16 cellular contexts compared by ENCODE assay signal in the genomic region with DNA sequence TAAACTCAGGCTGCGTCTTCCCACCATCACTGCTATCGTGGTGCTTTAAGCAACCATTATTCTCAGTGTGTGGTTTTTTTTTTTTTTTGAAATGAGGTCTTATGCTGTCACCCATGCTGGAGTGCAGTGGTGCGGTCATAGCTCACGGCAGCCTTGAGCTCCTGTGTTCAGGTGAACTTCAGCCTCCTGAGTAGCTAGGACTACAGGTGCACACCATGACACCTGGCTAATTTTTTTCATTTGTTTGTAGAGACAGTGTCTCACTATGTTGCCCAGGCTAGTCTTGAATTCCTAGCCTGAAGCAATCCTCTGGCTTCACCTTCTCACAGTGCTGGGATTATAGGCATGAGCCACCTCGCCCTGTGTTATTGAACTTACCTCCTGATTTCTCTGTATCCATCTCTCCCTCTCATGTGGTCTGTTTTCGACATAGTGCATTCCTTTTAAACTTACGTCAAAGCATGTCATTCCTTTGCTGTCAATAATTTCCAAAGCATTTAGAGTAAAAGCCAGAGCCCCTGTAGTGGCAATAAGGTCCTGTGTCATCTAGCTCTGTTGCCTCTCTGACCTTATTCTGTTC.
DNase-seq lines count a peak whose midpoint lies in the region; FAIRE-seq and TF ChIP-seq lines count a peak whose summit lies in the region.
"Had no signal": no experiment of that assay in that cellular context is flagged by ENCODE, and none has a peak within 500 bp of the region (broad histone marks: within the 10 kb centered on the region; RNA-seq: fewer than 3 reads in every experiment).

No MANE protein-coding gene starts in this region.

- DNase-seq in HTR-8/SVneo (ENCODE audit: insufficient read length, low spot score) (no peak), brain microvascular endothelial cell (no peak), iris pigment epithelial cell (ENCODE audit: low read depth) (peak; percentile 4), trophoblast cell (peak; percentile 92 to 99), hippocampal formation (lab: John Stamatoyannopoulos, UW) (no peak), NCI-H345 treated with DMSO at 0.1 percent for 48 hours (lab: John Stamatoyannopoulos, UW; ENCODE audit: unreplicated experiment) (no peak), occipital lobe (lab: John Stamatoyannopoulos, UW) (no peak), D341Med (ENCODE audit: low spot score) (no peak)
- DNase-seq: ACHN; CD4-positive, CD25-positive, alpha-beta regulatory T cell; DMS 273 treated with DMSO at 0.1 percent for 48 hours; DMS79; GOT3; H9 had no signal

- no peak for TF ChIP-seq CTCF in brain microvascular endothelial cell (IDR thresholded peaks at IDR 0.05; ENCODE audit: low read depth, low read length, missing control alignments)

- H4K12ac ChIP-seq in trophoblast cell (ENCODE audit: low read depth, low read length): no peak overlapping the region

- H3K79me1 ChIP-seq in trophoblast cell (ENCODE audit: low read length): peaks cover 3% of the 10 kb centered on the region

- no peak overlapping the region for H4K8ac ChIP-seq in trophoblast cell (ENCODE audit: low read depth, low read length)

- no peak overlapping the region for H2AK5ac ChIP-seq in trophoblast cell (ENCODE audit: low read length)

- no peak overlapping the region for H3K18ac ChIP-seq in trophoblast cell (ENCODE audit: low read length)

- no peak overlapping the region for H2BK12ac ChIP-seq in trophoblast cell (ENCODE audit: low read length)

- H4K91ac ChIP-seq in trophoblast cell (ENCODE audit: low read depth, low read length): no peak overlapping the region

- no peak overlapping the region for H3K4me2 ChIP-seq in trophoblast cell (ENCODE audit: low read length)
- H3K4me2 ChIP-seq: BLaER1 treated with 17β-estradiol and CSF1 and Interleukin-3, amounts not matched to agents 10 nM and 100 nM had no signal

- FAIRE-seq in HTR-8/SVneo (lab: Jason Lieb, UNC): peak; percentile 98
- FAIRE-seq: GM12878 had no signal

- H3K4ac ChIP-seq in trophoblast cell (ENCODE audit: low read depth, low read length): no peak overlapping the region

- H3K27me3 ChIP-seq in brain microvascular endothelial cell (replicated peaks) (no peaks in the 10 kb centered on the region), trophoblast cell (ENCODE audit: insufficient read depth, low read length) (no peaks in the 10 kb centered on the region)
- H3K27me3 ChIP-seq: BLaER1 treated with 17β-estradiol and CSF1 and Interleukin-3, amounts not matched to agents 10 nM and 100 nM had no signal

- no peak overlapping the region for H3K14ac ChIP-seq in trophoblast cell (ENCODE audit: low read length)

- H3K79me2 ChIP-seq in trophoblast cell (ENCODE audit: control insufficient read depth, insufficient read depth, low read length, poor library complexity): no peaks in the 10 kb centered on the region

- no CpG with 5 or more reads among the region's 7 CpGs for WGBS in trophoblast cell (ENCODE audit: extremely low coverage, insufficient coverage, insufficient read length)

- H3K4me3 ChIP-seq in brain microvascular endothelial cell (ENCODE audit: low read depth, low read length) (no peak overlapping the region), trophoblast cell (ENCODE audit: low read depth, low read length) (no peak overlapping the region)
- H3K4me3 ChIP-seq: BLaER1 treated with 17β-estradiol and CSF1 and Interleukin-3, amounts not matched to agents 10 nM and 100 nM; GM12878 had no signal

- in situ Hi-C loops in brain microvascular endothelial cell (cut with HindIII; ENCODE audit: low pct_ligation_motif_present, low sequenced_read_pairs): no loop called here

- no peak overlapping the region for H3K23ac ChIP-seq in trophoblast cell (ENCODE audit: low read length)

- H3K4me1 ChIP-seq in trophoblast cell (ENCODE audit: control insufficient read depth in 1 of 2, insufficient read depth in 2 of 2, low read length in 2 of 2): peaks cover 0 to 4% of the 10 kb centered on the region in 2 experiments
- H3K4me1 ChIP-seq: BLaER1 treated with 17β-estradiol and CSF1 and Interleukin-3, amounts not matched to agents 10 nM and 100 nM had no signal

- no peak overlapping the region for H2BK120ac ChIP-seq in trophoblast cell (ENCODE audit: insufficient read depth, low read length, poor library complexity)

- peak overlapping the region; percentile 1 for H3K27ac ChIP-seq in brain microvascular endothelial cell
- H3K27ac ChIP-seq in trophoblast cell (ENCODE audit: low read depth, low read length): no peak overlapping the region
- H3K27ac ChIP-seq: BLaER1 treated with 17β-estradiol and CSF1 and Interleukin-3, amounts not matched to agents 10 nM and 100 nM had no signal

- no peak overlapping the region for H3K9ac ChIP-seq in trophoblast cell (ENCODE audit: low read length)
- H3K9ac ChIP-seq: BLaER1 treated with 17β-estradiol and CSF1 and Interleukin-3, amounts not matched to agents 10 nM and 100 nM had no signal

- H2AFZ ChIP-seq in trophoblast cell (ENCODE audit: insufficient read depth, low read length, poor library complexity): no peak overlapping the region

- no peak overlapping the region for H2BK5ac ChIP-seq in trophoblast cell (ENCODE audit: low read depth, low read length, poor library complexity)

- H3K36me3 ChIP-seq in brain microvascular endothelial cell (replicated peaks) (no peaks in the 10 kb centered on the region), trophoblast cell (ENCODE audit: control insufficient read depth in 1 of 2, insufficient read depth in 2 of 2, low read length in 2 of 2) (no peaks in the 10 kb centered on the region)
- H3K36me3 ChIP-seq: BLaER1 treated with 17β-estradiol and CSF1 and Interleukin-3, amounts not matched to agents 10 nM and 100 nM had no signal

- H3K9me3 ChIP-seq in trophoblast cell (ENCODE audit: insufficient read depth, low read depth, low read length): no peaks in the 10 kb centered on the region
- H3K9me3 ChIP-seq: BLaER1 treated with 17β-estradiol and CSF1 and Interleukin-3, amounts not matched to agents 10 nM and 100 nM had no signal

Comparison
In these comparisons a context has a peak if more than half of its experiments do, and no peak if none do; other contexts are left out.
1. DNase-seq: peak in iris pigment epithelial cell (single experiment) and trophoblast cell (2 of 2); none in HTR-8/SVneo (single experiment), brain microvascular endothelial cell (single experiment), hippocampal formation (0 of 2), NCI-H345 treated with DMSO at 0.1 percent for 48 hours (single experiment), occipital lobe (single experiment) and D341Med (single experiment).